Comparison of ENCODE assay signal across 15 cellular contexts in the genomic region with DNA sequence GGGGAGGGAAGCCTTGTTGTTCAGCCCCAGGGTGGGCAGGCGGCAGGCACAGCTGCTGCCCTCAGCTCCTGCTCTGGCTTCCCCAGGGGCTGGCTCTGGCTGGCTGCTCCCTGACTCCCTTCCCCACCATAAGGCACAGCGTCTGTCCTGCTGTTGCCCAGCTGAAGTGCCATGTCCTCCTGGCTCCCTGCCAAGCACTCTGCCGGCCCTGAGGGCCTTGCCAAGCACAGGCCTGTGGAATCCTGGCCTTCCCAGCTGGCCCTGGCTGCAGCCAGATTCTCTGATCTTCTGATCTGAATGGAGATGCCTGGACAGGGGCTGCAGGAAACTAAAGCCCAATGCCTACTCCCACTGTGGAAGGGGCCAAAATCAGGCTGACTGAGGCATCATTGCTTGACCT. TPM values are rescaled to one million over a fixed set of nuclear protein-coding genes. Genes with fewer than 3 reads are reported as not detected.
DNase-seq lines count a peak whose midpoint lies in the region; ATAC-seq, FAIRE-seq and TF ChIP-seq lines count a peak whose summit lies in the region.
"Had no signal": no experiment of that assay in that cellular context is flagged by ENCODE, and none has a peak within 500 bp of the region (broad histone marks: within the 10 kb centered on the region; RNA-seq: fewer than 3 reads in every experiment).

No MANE protein-coding gene starts in this region.

- no peak overlapping the region for H3K4me3 Mint-ChIP-seq in WTC11
- H3K4me3 Mint-ChIP-seq: activated CD4-positive, alpha-beta memory T cell treated with anti-CD3 and anti-CD28 coated beads for 36 hours; endodermal cell; H9 had no signal

- DNase-seq in Right ventricle myocardium superior = peak; percentile 77
- no peak for DNase-seq in right atrium auricular region (ENCODE audit: low spot score)
- DNase-seq in SJCRH30 = peak; percentile 53 to 59
- DNase-seq in lower lobe of right lung = peak; percentile 67
- no peak for DNase-seq in smooth muscle cell (lab: John Stamatoyannopoulos, UW; ENCODE audit: unreplicated experiment)
- no peak for DNase-seq in WTC11 (ENCODE audit: low spot score)
- DNase-seq in D721Med (ENCODE audit: insufficient read length, low spot score) = no peak
- DNase-seq: activated CD4-positive, alpha-beta memory T cell treated with anti-CD3 and anti-CD28 coated beads for 36 hours; activated effector memory CD4-positive, alpha-beta T cell treated with Interleukin-2 at 50 U/mL for 16 hours; endodermal cell; H9 had no signal

- no peak overlapping the region for H3K9ac ChIP-seq in smooth muscle cell (ENCODE audit: low read depth)

- H3K9me3 Mint-ChIP-seq in WTC11 = peaks cover 8% of the 10 kb centered on the region
- H3K9me3 Mint-ChIP-seq: activated CD4-positive, alpha-beta memory T cell treated with anti-CD3 and anti-CD28 coated beads for 36 hours; endodermal cell had no signal

- H3K27ac Mint-ChIP-seq in WTC11 = no peak overlapping the region
- H3K27ac Mint-ChIP-seq: activated CD4-positive, alpha-beta memory T cell treated with anti-CD3 and anti-CD28 coated beads for 36 hours; endodermal cell; H9 had no signal

- intact Hi-C loops in Right ventricle myocardium superior (cut with DNase I) (no loop called here), lower lobe of right lung (cut with DNase I) (no loop called here)

- ATAC-seq in Right ventricle myocardium superior (ENCODE audit: poor library complexity) (peak; percentile 95), lower lobe of right lung (peak; percentile 48 to 53), WTC11 (no peak), HG03439 (IDR thresholded peaks at IDR 0.05; ENCODE audit: unreplicated experiment) (no peak)

- H2AFZ ChIP-seq in smooth muscle cell (ENCODE audit: low read depth) = no peak overlapping the region

- no peaks in the 10 kb centered on the region for H3K36me3 ChIP-seq in right atrium auricular region
- no peaks in the 10 kb centered on the region for H3K36me3 ChIP-seq in SJCRH30
- H3K36me3 ChIP-seq in lower lobe of right lung = no peaks in the 10 kb centered on the region
- H3K36me3 ChIP-seq in smooth muscle cell (ENCODE audit: low read depth) = no peaks in the 10 kb centered on the region
- H3K36me3 ChIP-seq: breast epithelium had no signal

- no peaks in the 10 kb centered on the region for H3K79me2 ChIP-seq in smooth muscle cell (ENCODE audit: low read depth)

- no peaks in the 10 kb centered on the region for H4K20me1 ChIP-seq in smooth muscle cell (ENCODE audit: low read depth)

- H3F3A ChIP-seq in smooth muscle cell (ENCODE audit: low read depth) = no peaks in the 10 kb centered on the region

- H3K4me2 ChIP-seq in smooth muscle cell = no peak overlapping the region

- no peaks in the 10 kb centered on the region; the same call in 1 of the 2 replicates for H3K27me3 Mint-ChIP-seq in WTC11 (ENCODE audit: low read depth)

- H3K4me1 Mint-ChIP-seq in WTC11 = peaks cover 11% of the 10 kb centered on the region
- H3K4me1 Mint-ChIP-seq: endodermal cell had no signal

- 75% methylated on average over 3 of the region's 3 CpGs for WGBS in smooth muscle cell (ENCODE audit: low lambda C conversion rate)

- H3K4me3 ChIP-seq in right atrium auricular region (no peak overlapping the region), SJCRH30 (no peak overlapping the region), lower lobe of right lung (no peak overlapping the region), smooth muscle cell (no peak overlapping the region)
- H3K4me3 ChIP-seq: breast epithelium had no signal

- H3K27ac ChIP-seq in right atrium auricular region (no peak overlapping the region), SJCRH30 (no peak overlapping the region), lower lobe of right lung (no peak overlapping the region), smooth muscle cell (ENCODE audit: low read depth) (no peak overlapping the region)
- H3K27ac ChIP-seq: breast epithelium had no signal

- no peaks in the 10 kb centered on the region for H3K27me3 ChIP-seq in right atrium auricular region
- no peaks in the 10 kb centered on the region for H3K27me3 ChIP-seq in SJCRH30
- peaks cover 4% of the 10 kb centered on the region for H3K27me3 ChIP-seq in lower lobe of right lung (ENCODE audit: low read depth)
- H3K27me3 ChIP-seq in smooth muscle cell (ENCODE audit: low read depth) = peaks cover under 1% of the 10 kb centered on the region
- H3K27me3 ChIP-seq: breast epithelium had no signal

- POLR2A ChIA-PET in WTC11 (lab: Charles Lee) = no interaction called here

- H3K9me3 ChIP-seq in right atrium auricular region = no peaks in the 10 kb centered on the region
- no peaks in the 10 kb centered on the region for H3K9me3 ChIP-seq in SJCRH30 (replicated peaks)
- H3K9me3 ChIP-seq in lower lobe of right lung = no peaks in the 10 kb centered on the region
- H3K9me3 ChIP-seq in smooth muscle cell (replicated peaks; ENCODE audit: low read depth) = no peaks in the 10 kb centered on the region
- H3K9me3 ChIP-seq: breast epithelium had no signal

- H3K36me3 Mint-ChIP-seq in WTC11 = peaks cover 3% of the 10 kb centered on the region
- H3K36me3 Mint-ChIP-seq: activated CD4-positive, alpha-beta memory T cell treated with anti-CD3 and anti-CD28 coated beads for 36 hours had no signal

- no peak for TF ChIP-seq CTCF in right atrium auricular region (IDR thresholded peaks at IDR 0.05)
- TF ChIP-seq CTCF in lower lobe of right lung (IDR thresholded peaks at IDR 0.05) = no peak
- no peak for TF ChIP-seq CTCF in smooth muscle cell (IDR thresholded peaks at IDR 0.05; ENCODE audit: borderline replicate concordance, insufficient read depth, poor library complexity, severe bottlenecking)
- TF ChIP-seq CTCF in WTC11 (IDR thresholded peaks at IDR 0.05) = no peak
- TF ChIP-seq CTCF in D721Med (IDR thresholded peaks at IDR 0.05; ENCODE audit: insufficient read depth, missing control alignments) = no peak

- FAIRE-seq in D721Med (lab: Jason Lieb, UNC) = no peak

- H3K4me1 ChIP-seq in right atrium auricular region (peaks cover 0 to 6% of the 10 kb centered on the region in 2 donors), SJCRH30 (no peaks in the 10 kb centered on the region), lower lobe of right lung (no peaks in the 10 kb centered on the region), smooth muscle cell (ENCODE audit: low read depth) (no peaks in the 10 kb centered on the region)
- H3K4me1 ChIP-seq: breast epithelium had no signal

- CTCF ChIA-PET in WTC11 (lab: Charles Lee) = interaction anchor here (1.7 to 3.0 kb wide), 2 partner anchors 42 to 59 kb away, joined by 7 read pairs; no protein-coding TSS in a partner anchor

TF ChIP-seq in WTC11, 78 proteins besides CTCF, POLR2A, EP300 and RAD21 (continues in another document):
- TF ChIP-seq, protein P1, sequence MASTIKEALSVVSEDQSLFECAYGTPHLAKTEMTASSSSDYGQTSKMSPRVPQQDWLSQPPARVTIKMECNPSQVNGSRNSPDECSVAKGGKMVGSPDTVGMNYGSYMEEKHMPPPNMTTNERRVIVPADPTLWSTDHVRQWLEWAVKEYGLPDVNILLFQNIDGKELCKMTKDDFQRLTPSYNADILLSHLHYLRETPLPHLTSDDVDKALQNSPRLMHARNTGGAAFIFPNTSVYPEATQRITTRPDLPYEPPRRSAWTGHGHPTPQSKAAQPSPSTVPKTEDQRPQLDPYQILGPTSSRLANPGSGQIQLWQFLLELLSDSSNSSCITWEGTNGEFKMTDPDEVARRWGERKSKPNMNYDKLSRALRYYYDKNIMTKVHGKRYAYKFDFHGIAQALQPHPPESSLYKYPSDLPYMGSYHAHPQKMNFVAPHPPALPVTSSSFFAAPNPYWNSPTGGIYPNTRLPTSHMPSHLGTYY (CRISPR knock-in tag; IDR thresholded peaks at IDR 0.05) = no peak
- no peak for TF ChIP-seq ZNF416 (CRISPR knock-in tag; IDR thresholded peaks at IDR 0.05)
- TF ChIP-seq ETV6 (CRISPR knock-in tag; IDR thresholded peaks at IDR 0.05) = no peak
- TF ChIP-seq, protein P2, sequence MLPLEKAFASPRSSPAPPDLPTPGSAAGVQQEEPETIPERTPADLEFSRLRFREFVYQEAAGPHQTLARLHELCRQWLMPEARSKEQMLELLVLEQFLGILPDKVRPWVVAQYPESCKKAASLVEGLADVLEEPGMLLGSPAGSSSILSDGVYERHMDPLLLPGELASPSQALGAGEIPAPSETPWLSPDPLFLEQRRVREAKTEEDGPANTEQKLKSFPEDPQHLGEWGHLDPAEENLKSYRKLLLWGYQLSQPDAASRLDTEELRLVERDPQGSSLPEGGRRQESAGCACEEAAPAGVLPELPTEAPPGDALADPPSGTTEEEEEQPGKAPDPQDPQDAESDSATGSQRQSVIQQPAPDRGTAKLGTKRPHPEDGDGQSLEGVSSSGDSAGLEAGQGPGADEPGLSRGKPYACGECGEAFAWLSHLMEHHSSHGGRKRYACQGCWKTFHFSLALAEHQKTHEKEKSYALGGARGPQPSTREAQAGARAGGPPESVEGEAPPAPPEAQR (CRISPR knock-in tag; IDR thresholded peaks at IDR 0.05) = no peak
- TF ChIP-seq, protein P3, sequence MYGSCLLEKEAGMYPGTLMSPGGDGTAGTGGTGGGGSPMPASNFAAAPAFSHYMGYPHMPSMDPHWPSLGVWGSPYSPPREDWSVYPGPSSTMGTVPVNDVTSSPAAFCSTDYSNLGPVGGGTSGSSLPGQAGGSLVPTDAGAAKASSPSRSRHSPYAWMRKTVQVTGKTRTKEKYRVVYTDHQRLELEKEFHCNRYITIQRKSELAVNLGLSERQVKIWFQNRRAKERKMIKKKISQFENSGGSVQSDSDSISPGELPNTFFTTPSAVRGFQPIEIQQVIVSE (CRISPR knock-in tag; IDR thresholded peaks at IDR 0.05; ENCODE audit: borderline replicate concordance) = no peak
- TF ChIP-seq NR2C2 (CRISPR knock-in tag; IDR thresholded peaks at IDR 0.05) = no peak
- TF ChIP-seq, protein P4, sequence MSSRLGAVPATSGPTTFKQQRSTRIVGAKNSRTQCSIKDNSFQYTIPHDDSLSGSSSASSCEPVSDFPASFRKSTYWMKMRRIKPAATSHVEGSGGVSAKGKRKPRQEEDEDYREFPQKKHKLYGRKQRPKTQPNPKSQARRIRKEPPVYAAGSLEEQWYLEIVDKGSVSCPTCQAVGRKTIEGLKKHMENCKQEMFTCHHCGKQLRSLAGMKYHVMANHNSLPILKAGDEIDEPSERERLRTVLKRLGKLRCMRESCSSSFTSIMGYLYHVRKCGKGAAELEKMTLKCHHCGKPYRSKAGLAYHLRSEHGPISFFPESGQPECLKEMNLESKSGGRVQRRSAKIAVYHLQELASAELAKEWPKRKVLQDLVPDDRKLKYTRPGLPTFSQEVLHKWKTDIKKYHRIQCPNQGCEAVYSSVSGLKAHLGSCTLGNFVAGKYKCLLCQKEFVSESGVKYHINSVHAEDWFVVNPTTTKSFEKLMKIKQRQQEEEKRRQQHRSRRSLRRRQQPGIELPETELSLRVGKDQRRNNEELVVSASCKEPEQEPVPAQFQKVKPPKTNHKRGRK (CRISPR knock-in tag; IDR thresholded peaks at IDR 0.05; ENCODE audit: borderline replicate concordance) = no peak
- TF ChIP-seq JAZF1 (CRISPR knock-in tag; IDR thresholded peaks at IDR 0.05) = no peak

RNA-seq across cellular contexts. Expression of a gene that starts 1.1 kb away (rescaled TPM):
- total RNA-seq in Right ventricle myocardium superior = not detected
- not detected for total RNA-seq in right atrium auricular region
- not detected in 2 replicates for total RNA-seq in SJCRH30 (2014; rRNA removed; shearing (Covaris generic))
- not detected for total RNA-seq in lower lobe of right lung
- total RNA-seq in smooth muscle cell = not detected in 2 replicates
- not detected in 2 replicates for polyA plus RNA-seq in smooth muscle cell
- not detected in 3 replicates for total RNA-seq in WTC11 (2021)
- total RNA-seq: activated CD4-positive, alpha-beta memory T cell treated with anti-CD3 and anti-CD28 coated beads for 36 hours; breast epithelium; endodermal cell; H9; liver; T-helper 2 cell treated with Interferon-gamma antibody and Interleukin-4, amounts not matched to agents 100 ng/mL and 5 ng/mL, for 36 hours had no signal
- polyA plus RNA-seq: liver had no signal

Comparison
In these comparisons a context has a peak if more than half of its experiments do, and no peak if none do; other contexts are left out.
1. DNase-seq: peak in Right ventricle myocardium superior (single experiment), SJCRH30 (2 of 2) and lower lobe of right lung (single experiment); none in right atrium auricular region (single experiment), smooth muscle cell (single experiment), WTC11 (single experiment) and D721Med (single experiment).
2. ATAC-seq: peak in Right ventricle myocardium superior (single experiment) and lower lobe of right lung (2 of 2); none in WTC11 (single experiment) and HG03439 (single experiment).